Comparison of ENCODE assay signal across 8 cellular contexts in the genomic region with DNA sequence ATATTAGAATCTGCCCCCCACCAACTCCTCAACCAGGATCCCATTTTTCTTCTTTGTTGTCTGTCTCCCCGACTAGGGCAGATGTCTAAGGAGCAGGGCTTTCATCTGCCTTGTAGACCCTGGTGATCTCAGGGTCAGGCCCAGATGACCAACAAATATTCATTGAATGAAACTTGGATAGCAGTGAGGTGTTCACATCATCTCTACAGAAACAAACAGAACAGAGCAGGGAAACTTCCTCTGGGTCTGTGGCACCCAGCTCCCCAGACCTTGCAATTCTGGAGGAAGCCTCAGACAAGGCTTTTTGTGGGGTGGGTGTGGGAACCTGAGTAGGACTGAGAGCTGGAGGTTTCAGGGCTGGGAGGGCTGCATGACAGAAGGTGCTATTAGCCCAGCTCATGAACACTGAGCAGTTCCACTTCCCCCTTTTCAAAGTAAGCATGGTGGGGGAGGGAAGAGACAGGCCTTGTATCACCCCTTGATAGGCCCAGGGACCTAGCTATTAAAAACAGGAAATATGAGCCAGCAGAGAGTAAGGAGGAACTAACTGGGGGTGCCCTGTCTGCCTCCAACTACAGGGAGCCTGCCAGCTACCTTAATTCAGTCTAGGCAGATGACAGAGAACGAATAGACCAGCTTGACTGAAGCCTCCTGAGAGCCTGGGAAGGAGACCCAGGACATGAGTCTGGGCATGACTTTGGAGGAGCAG. TPM values are rescaled to one million over a fixed set of nuclear protein-coding genes. Genes with fewer than 3 reads are reported as not detected.
DNase-seq lines count a peak whose midpoint lies in the region; ATAC-seq and TF ChIP-seq lines count a peak whose summit lies in the region.

No MANE protein-coding gene starts in this region.

- POLR2A ChIA-PET in activated CD4-positive, alpha-beta memory T cell treated with anti-CD3 and anti-CD28 coated beads for 36 hours (lab: Charles Lee): interaction anchor here (1.3 kb wide), 1 partner anchor 104 kb away, joined by 6 read pairs; no protein-coding TSS in a partner anchor

- peak overlapping the region; percentile 24 for H3K27ac Mint-ChIP-seq in activated CD4-positive, alpha-beta memory T cell treated with anti-CD3 and anti-CD28 coated beads for 36 hours

- CTCF ChIA-PET in activated CD4-positive, alpha-beta memory T cell treated with anti-CD3 and anti-CD28 coated beads for 36 hours (lab: Charles Lee): interaction anchor here (0.7 to 9.0 kb wide), 57 partner anchors 9 to 349 kb away, joined by 3 to 373 read pairs (median 6); a partner anchor contains a TSS

- H3K4me3 ChIP-seq in mucosa of descending colon: no peak overlapping the region

- H3K4me1 Mint-ChIP-seq in activated CD4-positive, alpha-beta memory T cell treated with anti-CD3 and anti-CD28 coated beads for 36 hours (ENCODE audit: low read depth): peaks cover 26% of the 10 kb centered on the region

- H3K4me3 Mint-ChIP-seq in activated CD4-positive, alpha-beta memory T cell treated with anti-CD3 and anti-CD28 coated beads for 36 hours: no peak overlapping the region

- in situ Hi-C loops in GM13977 (cut with MboI; ENCODE audit: low pct_unique_long_range_greater_than_20kb, low sequenced_read_pairs, unreplicated experiment): loop anchor here (10.0 kb wide), 1 partner anchor 73 kb away; no protein-coding TSS in a partner anchor

- H3K36me3 Mint-ChIP-seq in activated CD4-positive, alpha-beta memory T cell treated with anti-CD3 and anti-CD28 coated beads for 36 hours: no peaks in the 10 kb centered on the region

- intact Hi-C loops in activated CD4-positive, alpha-beta memory T cell treated with anti-CD3 and anti-CD28 coated beads for 36 hours (cut with micrococcal nuclease): loop anchor here (1.0 to 5.0 kb wide), 2 partner anchors 12 to 86 kb away; no protein-coding TSS in a partner anchor
- intact Hi-C loops in mucosa of descending colon (cut with DNase I, micrococcal nuclease): loop anchor here (5.0 kb wide), 1 partner anchor 106 kb away; no protein-coding TSS in a partner anchor

- ATAC-seq in GM21367 (IDR thresholded peaks at IDR 0.05; ENCODE audit: unreplicated experiment): peak; percentile 92
- peak; percentile 72 for ATAC-seq in HG03469 (IDR thresholded peaks at IDR 0.05; ENCODE audit: unreplicated experiment)
- peak; percentile 82 for ATAC-seq in mucosa of descending colon

- no peaks in the 10 kb centered on the region for H3K9me3 Mint-ChIP-seq in activated CD4-positive, alpha-beta memory T cell treated with anti-CD3 and anti-CD28 coated beads for 36 hours

- H3K27me3 Mint-ChIP-seq in activated CD4-positive, alpha-beta memory T cell treated with anti-CD3 and anti-CD28 coated beads for 36 hours: no peaks in the 10 kb centered on the region

- H3K4me1 ChIP-seq in mucosa of descending colon (ENCODE audit: low read depth): peaks cover 7% of the 10 kb centered on the region

- TF ChIP-seq CTCF in GM13977 (IDR thresholded peaks at IDR 0.05; ENCODE audit: extremely low read depth, insufficient read depth, missing control alignments) (no peak), mucosa of descending colon (IDR thresholded peaks at IDR 0.05) (no peak)

- no peaks in the 10 kb centered on the region for H3K9me3 ChIP-seq in mucosa of descending colon

- DNase-seq in GM13977 (ENCODE audit: low spot score): peak; percentile 82
- peak; percentile 49 for DNase-seq in activated CD4-positive, alpha-beta memory T cell treated with anti-CD3 and anti-CD28 coated beads for 36 hours
- DNase-seq in mucosa of descending colon: peak in 1 of 3 donors; percentile 48
- DNase-seq in NCI-H82 treated with DMSO at 0.1 percent for 48 hours (lab: John Stamatoyannopoulos, UW; ENCODE audit: unreplicated experiment): no peak
- DNase-seq in NCI-H1417 (lab: John Stamatoyannopoulos, UW): no peak
- DNase-seq in NCI-H524 treated with DMSO at 0.1 percent for 48 hours (lab: John Stamatoyannopoulos, UW): no peak

- no peaks in the 10 kb centered on the region for H3K36me3 ChIP-seq in mucosa of descending colon (ENCODE audit: low read depth)

RNA-seq across cellular contexts. Expression of a gene that starts 37.3 kb away (rescaled TPM):
- 100 to 1,000 TPM; 128 TPM for total RNA-seq in activated CD4-positive, alpha-beta memory T cell treated with anti-CD3 and anti-CD28 coated beads for 36 hours
- total RNA-seq in mucosa of descending colon: 10 to 100 TPM; 51.8 to 60.0 (median 57.7) TPM

Comparison
In these comparisons a context has a peak if more than half of its experiments do, and no peak if none do; other contexts are left out.
1. DNase-seq: peak in GM13977 (single experiment) and activated CD4-positive, alpha-beta memory T cell treated with anti-CD3 and anti-CD28 coated beads for 36 hours (single experiment); none in NCI-H82 treated with DMSO at 0.1 percent for 48 hours (single experiment), NCI-H1417 (0 of 3) and NCI-H524 treated with DMSO at 0.1 percent for 48 hours (single experiment).
2. Peak in every context shown above with its lines, with median percentiles within 50 percentile points of each other: ATAC-seq.